ENCODE assay signal across 13 cellular contexts in genomic region chr1:193654951-193655705, GRCh38.
DNase-seq lines count a peak whose midpoint lies in the region; ATAC-seq lines count a peak whose summit lies in the region.
"Had no signal": no experiment of that assay in that cellular context is flagged by ENCODE, and none has a peak within 500 bp of the region (broad histone marks: within the 10 kb centered on the region; RNA-seq: fewer than 3 reads in every experiment).

No MANE protein-coding gene starts in this region.

- H3K27me3 Mint-ChIP-seq in activated T-helper 17 cell treated with anti-CD3 and anti-CD28 coated beads, Interleukin-2, amount 50 U/mL, for 72 hours: no peaks in the 10 kb centered on the region
- H3K27me3 Mint-ChIP-seq: activated CD4-positive, alpha-beta memory T cell treated with anti-CD3 and anti-CD28 coated beads, Interleukin-2, amount 10 ng/mL, durations not matched to agents 7 days and 5 days had no signal

- peak; percentile 10 for DNase-seq in AG08396 (ENCODE audit: low spot score)
- peak in 75 of 76 experiments; percentile 4 to 93 (median 73) for DNase-seq in HUDEP-2 (lab: John Stamatoyannopoulos, UW; ENCODE audit: unreplicated experiment in 76 of 76)
- DNase-seq in left cardiac atrium: no peak
- no peak for DNase-seq in stimulated activated CD4-positive, alpha-beta T cell treated with anti-CD3 and anti-CD28 coated beads, Interleukin-2, amount 100 ng/mL, for 24 hours
- no peak for DNase-seq in NCI-H1436 treated with DMSO at 0.1 percent for 48 hours (lab: John Stamatoyannopoulos, UW)
- DNase-seq in DMS79 treated with DMSO at 0.1 percent for 48 hours (lab: John Stamatoyannopoulos, UW): no peak
- no peak for DNase-seq in stimulated activated CD4-positive, alpha-beta T cell treated with anti-CD3 and anti-CD28 coated beads, Interleukin-12 subunit alpha, Interleukin-12 subunit beta, amount 100 ng/mL, for 4 hours
- DNase-seq: activated CD4-positive, alpha-beta memory T cell treated with anti-CD3 and anti-CD28 coated beads, Interleukin-2, amount 10 ng/mL, durations not matched to agents 7 days and 5 days; activated effector memory CD4-positive, alpha-beta T cell treated with anti-CD3 and anti-CD28 coated beads, Interleukin-2, amount 50 U/mL, for 16 hours; dorsolateral prefrontal cortex; islet precursor cell; NCI-H2029 treated with DMSO at 0.1 percent for 48 hours had no signal

- intact Hi-C loops in left cardiac atrium (cut with DNase I): no loop called here

- no peaks in the 10 kb centered on the region for H3K36me3 Mint-ChIP-seq in activated T-helper 17 cell treated with anti-CD3 and anti-CD28 coated beads, Interleukin-2, amount 50 U/mL, for 72 hours (ENCODE audit: low read depth)

- peaks cover 8% of the 10 kb centered on the region for H3K4me1 Mint-ChIP-seq in activated T-helper 17 cell treated with anti-CD3 and anti-CD28 coated beads, Interleukin-2, amount 50 U/mL, for 72 hours

- peaks cover 21% of the 10 kb centered on the region for H3K9me3 Mint-ChIP-seq in activated T-helper 17 cell treated with anti-CD3 and anti-CD28 coated beads, Interleukin-2, amount 50 U/mL, for 72 hours

- ATAC-seq in activated T-helper 17 cell treated with anti-CD3 and anti-CD28 coated beads, Interleukin-2, amount 50 U/mL, for 72 hours (replicated peaks): peak; percentile 97
- peak; percentile 96 to 97 for ATAC-seq in left cardiac atrium

- H3K27ac Mint-ChIP-seq in activated T-helper 17 cell treated with anti-CD3 and anti-CD28 coated beads, Interleukin-2, amount 50 U/mL, for 72 hours: peak overlapping the region; percentile 78
- H3K27ac Mint-ChIP-seq: activated CD4-positive, alpha-beta memory T cell treated with anti-CD3 and anti-CD28 coated beads, Interleukin-2, amount 10 ng/mL, durations not matched to agents 7 days and 5 days had no signal

- peak overlapping the region; percentile 24 for H3K4me3 Mint-ChIP-seq in activated T-helper 17 cell treated with anti-CD3 and anti-CD28 coated beads, Interleukin-2, amount 50 U/mL, for 72 hours
- H3K4me3 Mint-ChIP-seq: activated CD4-positive, alpha-beta memory T cell treated with anti-CD3 and anti-CD28 coated beads, Interleukin-2, amount 10 ng/mL, durations not matched to agents 7 days and 5 days had no signal

Comparison
In these comparisons a context has a peak if more than half of its experiments do, and no peak if none do; other contexts are left out.
1. DNase-seq: peak in AG08396 (single experiment) and HUDEP-2 (75 of 76); none in left cardiac atrium (single experiment), stimulated activated CD4-positive, alpha-beta T cell treated with anti-CD3 and anti-CD28 coated beads, Interleukin-2, amount 100 ng/mL, for 24 hours (0 of 2), NCI-H1436 treated with DMSO at 0.1 percent for 48 hours (single experiment), DMS79 treated with DMSO at 0.1 percent for 48 hours (single experiment) and stimulated activated CD4-positive, alpha-beta T cell treated with anti-CD3 and anti-CD28 coated beads, Interleukin-12 subunit alpha, Interleukin-12 subunit beta, amount 100 ng/mL, for 4 hours (single experiment).